In the genomic region with DNA sequence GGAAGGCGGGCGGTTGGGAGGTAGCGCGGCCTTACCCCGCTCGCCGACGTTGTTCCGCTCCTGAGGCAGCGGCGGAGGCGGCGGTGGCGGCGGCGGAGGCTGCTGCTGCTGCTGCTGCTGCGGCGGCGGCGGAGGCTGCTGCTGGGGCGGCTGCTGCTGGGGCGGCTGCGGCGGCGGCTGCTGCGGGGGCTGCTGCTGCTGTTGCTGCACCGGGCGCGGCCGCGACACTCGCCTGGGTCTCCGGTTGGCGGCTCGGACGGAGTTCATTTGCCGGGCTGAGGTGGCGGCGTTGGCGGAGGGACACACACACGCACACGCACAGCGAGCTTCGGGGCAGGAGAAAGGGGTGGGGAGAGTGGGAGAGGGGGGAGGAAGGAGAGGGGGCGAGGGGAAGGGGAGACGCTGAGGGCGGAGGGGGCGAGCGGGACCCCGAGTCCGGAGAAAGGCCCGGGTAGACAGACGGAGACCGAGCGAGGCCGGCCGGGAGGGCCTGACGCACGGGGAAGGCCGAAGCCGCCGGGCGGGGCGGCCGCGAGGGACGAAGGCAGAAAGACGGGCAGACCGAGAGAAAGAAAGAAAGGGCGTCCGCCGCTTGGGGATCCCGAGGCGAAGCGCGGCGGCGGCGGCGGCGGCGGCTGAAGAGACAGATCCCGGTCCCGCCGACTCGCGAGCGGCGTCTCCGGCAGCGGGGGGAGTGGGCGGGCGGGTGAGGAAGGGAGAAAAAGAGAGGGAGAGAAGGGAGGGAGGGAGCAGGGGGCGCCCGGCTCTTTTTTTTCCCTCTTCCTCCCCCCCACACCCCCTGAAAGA, we compare ENCODE assay signal across 8 cellular contexts. TPM values are rescaled to one million over a fixed set of nuclear protein-coding genes. Genes with fewer than 3 reads are reported as not detected.
DNase-seq lines count a peak whose midpoint lies in the region; ATAC-seq, FAIRE-seq and TF ChIP-seq lines count a peak whose summit lies in the region.

No MANE protein-coding gene starts in this region.

- peaks cover 0 to 3% (median 0%) of the 10 kb centered on the region in 4 experiments; a peak in 1 of 7 replicates for H3K4me1 ChIP-seq in H1 (replicated peaks in 1 of 4; ENCODE audit: control insufficient read depth in 3 of 4, insufficient read depth in 4 of 4, low read length in 3 of 4)
- peaks cover 5% of the 10 kb centered on the region for H3K4me1 ChIP-seq in mesodermal cell (ENCODE audit: control insufficient read depth, insufficient read depth, low read length, poor library complexity, severe bottlenecking)

- WGBS in H1 (ENCODE audit: extremely low coverage in 1 of 2, insufficient coverage in 1 of 2, insufficient read length in 1 of 2, insufficient replicate concordance in 2 of 2, low coverage in 1 of 2, low lambda C conversion rate in 2 of 2, missing lambda C conversion rate in 1 of 2), 2 experiments: 3% methylated on average over 26 of the region's 95 CpGs; no CpG with 5 or more reads in 1 of the 2 experiments
- 0% methylated on average over 23 to 68 of the region's 95 CpGs for WGBS in mesodermal cell (ENCODE audit: insufficient coverage in 2 of 2), 2 experiments

- H2AK5ac ChIP-seq in H1 (ENCODE audit: low read depth, low read length): no peak overlapping the region

- H3K18ac ChIP-seq in H1 (ENCODE audit: extremely low read depth, low read length): peak overlapping the region; percentile 76

- no peak overlapping the region for H2AFZ ChIP-seq in H1 (ENCODE audit: low read length)

- CTCF ChIA-PET in activated CD8-positive, alpha-beta memory T cell treated with anti-CD3 and anti-CD28 coated beads, Interleukin-2, amount 10 ng/mL, durations not matched to agents 7 days and 5 days (lab: Charles Lee): no interaction called here
- CTCF ChIA-PET in H1 (lab: Charles Lee; ENCODE audit: partially characterized antibody): no interaction called here

- no peak for TF ChIP-seq CTCF in H1 (IDR thresholded peaks at IDR 0.05; ENCODE audit: control extremely low read depth in 1 of 3, insufficient read depth in 1 of 3, low read depth in 1 of 3, low read length in 3 of 3)

- peaks cover 5% of the 10 kb centered on the region for H3K36me3 Mint-ChIP-seq in activated CD8-positive, alpha-beta memory T cell treated with anti-CD3 and anti-CD28 coated beads, Interleukin-2, amount 10 ng/mL, durations not matched to agents 7 days and 5 days

- ATAC-seq in GM18498 (IDR thresholded peaks at IDR 0.05; ENCODE audit: unreplicated experiment) (peak; percentile 7), HG02798 (IDR thresholded peaks at IDR 0.05; ENCODE audit: poor library complexity, unreplicated experiment) (peak; percentile 12), HG03457 (IDR thresholded peaks at IDR 0.05; ENCODE audit: unreplicated experiment) (no peak)
- ATAC-seq in activated CD8-positive, alpha-beta memory T cell treated with anti-CD3 and anti-CD28 coated beads, Interleukin-2, amount 10 ng/mL, durations not matched to agents 7 days and 5 days: peak; percentile 11

- no peaks in the 10 kb centered on the region for H3K9me3 ChIP-seq in H1 (ENCODE audit: insufficient read depth in 2 of 2, low read depth in 1 of 2, low read length in 1 of 2)
- no peaks in the 10 kb centered on the region for H3K9me3 ChIP-seq in mesodermal cell (ENCODE audit: control insufficient read depth, low read length)

- no peak overlapping the region for H2BK20ac ChIP-seq in H1 (ENCODE audit: low read length)

- H4K5ac ChIP-seq in H1 (ENCODE audit: insufficient read length, low read depth, low read length): peak overlapping the region; percentile 48

- no peak overlapping the region for H3K14ac ChIP-seq in H1 (ENCODE audit: insufficient read length)

- H3K56ac ChIP-seq in H1 (replicated peaks; ENCODE audit: insufficient read length, low read depth, low read length): peak overlapping the region; percentile 5

- peaks cover 27 to 45% of the 10 kb centered on the region in 2 experiments for H3K79me2 ChIP-seq in H1 (ENCODE audit: control insufficient read depth in 1 of 2, insufficient read depth in 2 of 2, low read length in 2 of 2)

- peak overlapping the region; percentile 89 for H3K27ac Mint-ChIP-seq in activated CD8-positive, alpha-beta memory T cell treated with anti-CD3 and anti-CD28 coated beads, Interleukin-2, amount 10 ng/mL, durations not matched to agents 7 days and 5 days

- H3K23ac ChIP-seq in H1 (ENCODE audit: insufficient read length): no peak overlapping the region

- peak; percentile 62 to 76 for DNase-seq in NCI-H524 (lab: John Stamatoyannopoulos, UW)
- DNase-seq in activated CD8-positive, alpha-beta memory T cell treated with anti-CD3 and anti-CD28 coated beads, Interleukin-2, amount 10 ng/mL, durations not matched to agents 7 days and 5 days: peak; percentile 72
- DNase-seq in H1 (ENCODE audit: low read depth in 1 of 2, low spot score in 2 of 2): peak in 1 of 2 experiments; percentile 64
- peak; percentile 37 to 43 for DNase-seq in stimulated activated CD8-positive, alpha-beta memory T cell treated with anti-CD3 and anti-CD28 coated beads, Interleukin-2, amount 100 ng/mL, for 48 hours (ENCODE audit: low read depth in 2 of 2)

- peak overlapping the region; percentile 84 for H3K4me3 Mint-ChIP-seq in activated CD8-positive, alpha-beta memory T cell treated with anti-CD3 and anti-CD28 coated beads, Interleukin-2, amount 10 ng/mL, durations not matched to agents 7 days and 5 days

- TF ChIP-seq RAD21 in H1 (IDR thresholded peaks at IDR 0.05 in 1 of 2, conservative IDR thresholded peaks at IDR 0.05 in 1 of 2; ENCODE audit: low read depth in 2 of 2, low read length in 2 of 2): no peak

- H3K4me3 ChIP-seq in H1 (ENCODE audit: extremely low read depth in 1 of 4, insufficient read depth in 2 of 4, low read depth in 3 of 4, low read length in 4 of 4): peak overlapping the region; percentile 48 to 99 (median 70)
- H3K4me3 ChIP-seq in mesodermal cell (ENCODE audit: extremely low read depth, insufficient read depth, low read length, poor library complexity, severe bottlenecking): peak overlapping the region; percentile 93

- peaks cover 6% of the 10 kb centered on the region; the same call in 1 of the 2 replicates for H3K23me2 ChIP-seq in H1 (ENCODE audit: low read depth, low read length)

- no peak overlapping the region for H2BK15ac ChIP-seq in H1 (ENCODE audit: low read length)

- TF ChIP-seq POLR2A in H1 (IDR thresholded peaks at IDR 0.05; ENCODE audit: control extremely low read depth in 1 of 2, low read depth in 2 of 2, low read length in 2 of 2): no peak

- no peaks in the 10 kb centered on the region for H3K27me3 Mint-ChIP-seq in activated CD8-positive, alpha-beta memory T cell treated with anti-CD3 and anti-CD28 coated beads, Interleukin-2, amount 10 ng/mL, durations not matched to agents 7 days and 5 days

- H3K4me2 ChIP-seq in H1 (ENCODE audit: insufficient read depth in 1 of 2, low read depth in 2 of 2, low read length in 2 of 2): peak overlapping the region; percentile 64 to 87

- no peak overlapping the region for H3K4ac ChIP-seq in H1 (replicated peaks; ENCODE audit: insufficient read length, low read depth, low read length)

- peak overlapping the region; percentile 87; the same call in 1 of the 2 replicates for H2BK12ac ChIP-seq in H1 (ENCODE audit: low read depth, low read length)

- peak overlapping the region; percentile 98 for H2BK5ac ChIP-seq in H1 (ENCODE audit: low read depth, low read length)

- H3K27ac ChIP-seq in H1 (ENCODE audit: low read depth, low read length) (peak overlapping the region; percentile 94), mesodermal cell (ENCODE audit: low read depth, low read length, severe bottlenecking) (peak overlapping the region; percentile 98)

- TF ChIP-seq EP300 in H1 (IDR thresholded peaks at IDR 0.05; ENCODE audit: borderline replicate concordance in 1 of 2, low read depth in 2 of 2, low read length in 2 of 2): no peak

- H3K36me3 ChIP-seq in H1 (ENCODE audit: control insufficient read depth in 2 of 4, insufficient read depth in 4 of 4, low read length in 3 of 4): no peaks in the 10 kb centered on the region
- H3K36me3 ChIP-seq in mesodermal cell (ENCODE audit: control insufficient read depth, insufficient read depth, low read length): peaks cover 6% of the 10 kb centered on the region

- H3K9me3 Mint-ChIP-seq in activated CD8-positive, alpha-beta memory T cell treated with anti-CD3 and anti-CD28 coated beads, Interleukin-2, amount 10 ng/mL, durations not matched to agents 7 days and 5 days (ENCODE audit: low read depth): no peaks in the 10 kb centered on the region

- no peak overlapping the region for H2BK120ac ChIP-seq in H1 (replicated peaks; ENCODE audit: low read depth, low read length)

- no peak overlapping the region for H4K91ac ChIP-seq in H1 (replicated peaks; ENCODE audit: insufficient read length, low read length)

- no peak for FAIRE-seq in H1 (lab: Jason Lieb, UNC)

- H3K9ac ChIP-seq in H1 (replicated peaks in 1 of 4; ENCODE audit: extremely low read depth in 1 of 4, low read depth in 3 of 4, low read length in 3 of 4): peak overlapping the region; percentile 67 to 94 (median 81)

- H4K8ac ChIP-seq in H1 (ENCODE audit: extremely low read depth, insufficient read depth, low read length): peak overlapping the region; percentile 95

- peaks cover 36% of the 10 kb centered on the region for H3K4me1 Mint-ChIP-seq in activated CD8-positive, alpha-beta memory T cell treated with anti-CD3 and anti-CD28 coated beads, Interleukin-2, amount 10 ng/mL, durations not matched to agents 7 days and 5 days

- peaks cover 3 to 6% of the 10 kb centered on the region in 2 experiments for H4K20me1 ChIP-seq in H1 (replicated peaks in 1 of 2; ENCODE audit: control insufficient read depth in 1 of 2, insufficient read depth in 2 of 2, low read length in 2 of 2)

- no peaks in the 10 kb centered on the region for H3K27me3 ChIP-seq in H1 (replicated peaks in 1 of 4; ENCODE audit: control insufficient read depth in 3 of 4, extremely low read depth in 1 of 4, insufficient read depth in 3 of 4, low read length in 3 of 4)

- POLR2A ChIA-PET in H1 (lab: Charles Lee; ENCODE audit: partially characterized antibody): no interaction called here

- H3K79me1 ChIP-seq in H1 (ENCODE audit: low read depth, low read length): peaks cover 3% of the 10 kb centered on the region; the same call in 1 of the 2 replicates

TF ChIP-seq in H1, 55 proteins besides CTCF, POLR2A, EP300 and RAD21 (continues in another document):
- TF ChIP-seq PHF8 (conservative IDR thresholded peaks at IDR 0.05; ENCODE audit: low read depth, low read length): peak; percentile 30; the same call in 1 of the 2 replicates

RNA-seq across cellular contexts. Expression of gene FBXO11, which starts 0.6 kb away (rescaled TPM):
- total RNA-seq in activated CD8-positive, alpha-beta memory T cell treated with anti-CD3 and anti-CD28 coated beads, Interleukin-2, amount 10 ng/mL, durations not matched to agents 7 days and 5 days: 10 to 100 TPM; 49.8 to 52.7 TPM
- total RNA-seq in H1 (2021; fragmentation: NEBNext Ultra II Directional; extraction: Animal tissue kit (Norgen Biotek cat#: 25700)): 54.6 and 57.3 TPM in 2 replicates
- 15.6 and 21.7 TPM in 2 replicates for polyA plus RNA-seq in H1 (2011; rRNA removed)
- 20.3 TPM for polyA plus RNA-seq in H1 (2011; cell fraction: cytosol; rRNA removed)
- polyA plus RNA-seq in H1 (2011; cell fraction: nucleus; rRNA removed): 36.0 TPM
- polyA plus RNA-seq in H1 (2012, experiment 1 of 2): 16.6 to 35.1 TPM (median 21.7 TPM) in 4 replicates
- 3.5 TPM for polyA plus RNA-seq in H1 (2012, experiment 2 of 2)
- 25.6 TPM for polyA plus RNA-seq in H1 (2013, experiment 1 of 2)
- 24.5 TPM for polyA plus RNA-seq in H1 (2013, experiment 2 of 2)
- polyA minus RNA-seq in H1 (2011; rRNA and poly(A)+ RNA removed): 48.5 and 85.1 TPM in 2 replicates
- 28.0 TPM for polyA minus RNA-seq in H1 (2011; cell fraction: cytosol; rRNA and poly(A)+ RNA removed)
- polyA minus RNA-seq in H1 (2011; cell fraction: nucleus; rRNA and poly(A)+ RNA removed): 48.1 TPM
- polyA plus RNA-seq in mesodermal cell (2013, experiment 1 of 2): 46.9 TPM
- 52.5 TPM for polyA plus RNA-seq in mesodermal cell (2013, experiment 2 of 2)
